In the genomic region with DNA sequence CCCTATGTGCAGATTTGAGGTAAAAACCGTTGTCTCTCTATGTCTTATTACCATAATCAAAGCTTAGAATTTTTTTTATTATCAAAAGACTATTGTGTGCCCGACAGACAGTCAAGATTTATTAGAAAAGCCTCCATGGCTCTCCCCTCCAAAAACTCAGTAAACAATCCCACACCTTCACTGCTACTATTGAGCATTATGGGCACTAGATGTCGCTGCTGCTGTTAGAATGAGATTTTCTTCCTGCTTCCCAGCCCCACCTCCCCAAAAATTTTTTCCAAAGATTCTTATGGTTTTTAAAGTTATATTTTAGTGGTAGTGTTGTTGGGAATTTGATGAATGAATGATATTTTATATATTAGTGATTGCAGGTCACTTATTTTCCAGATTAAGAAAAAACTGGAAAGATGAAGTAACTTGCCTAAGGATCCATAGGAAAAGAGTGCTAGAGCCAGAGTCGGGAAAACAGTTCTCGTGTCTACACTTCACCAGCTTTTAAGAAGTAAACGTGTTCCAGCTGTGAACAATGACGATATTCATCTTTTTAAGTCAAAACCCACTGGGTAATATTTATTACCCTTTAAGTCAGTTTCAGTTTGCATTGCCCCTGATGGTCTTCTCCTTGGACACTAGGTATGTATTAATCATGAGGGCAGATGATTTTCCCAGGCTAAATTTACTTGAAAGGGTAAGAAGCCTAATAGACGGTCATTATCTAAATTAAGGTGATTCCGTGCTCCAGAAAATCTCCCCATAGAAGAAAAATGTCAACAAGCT, we compare ENCODE assay signal across 9 cellular contexts. TPM values are rescaled to one million over a fixed set of nuclear protein-coding genes. Genes with fewer than 3 reads are reported as not detected.
A peak's percentile ranks its signal among the peaks of the same experiment; 100 is the strongest.
DNase-seq lines count a peak whose midpoint lies in the region; ATAC-seq lines count a peak whose summit lies in the region.
"Had no signal": no experiment of that assay in that cellular context is flagged by ENCODE, and none has a peak within 500 bp of the region (broad histone marks: within the 10 kb centered on the region; RNA-seq: fewer than 3 reads in every experiment).

No MANE protein-coding gene starts in this region.

- H3K4me2 ChIP-seq in skeletal muscle satellite cell (ENCODE audit: low read length), result peak overlapping the region; percentile 39

- H3K4me3 ChIP-seq in skeletal muscle satellite cell (ENCODE audit: low read length), result no peak overlapping the region

- ATAC-seq in GM21723 (IDR thresholded peaks at IDR 0.05; ENCODE audit: unreplicated experiment) (no peak), GM21576 (IDR thresholded peaks at IDR 0.05; ENCODE audit: unreplicated experiment) (no peak)

- peak; percentile 61 for DNase-seq in NCI-H1092 (lab: John Stamatoyannopoulos, UW)
- DNase-seq in NCI-H1092 treated with DMSO at 0.1 percent for 48 hours (lab: John Stamatoyannopoulos, UW), result no peak
- DNase-seq in HS-27A (ENCODE audit: low read depth), result peak; percentile 49
- peak; percentile 42 for DNase-seq in RPMI7951 (ENCODE audit: low read depth)
- peak; percentile 69 for DNase-seq in fibroblast of peridontal ligament (ENCODE audit: extremely low read depth)

- H3K9me3 ChIP-seq in skeletal muscle satellite cell (replicated peaks; ENCODE audit: low read length), result no peaks in the 10 kb centered on the region

- H3K36me3 ChIP-seq in skeletal muscle satellite cell (ENCODE audit: insufficient read depth, low read length), result no peaks in the 10 kb centered on the region

- H3K4me1 ChIP-seq in skeletal muscle satellite cell (ENCODE audit: control insufficient read depth, insufficient read depth, low read length), result peaks cover 6% of the 10 kb centered on the region

- H3K9ac ChIP-seq in skeletal muscle satellite cell (ENCODE audit: low read depth, low read length), result no peak overlapping the region

- H3K27me3 ChIP-seq in skeletal muscle satellite cell (ENCODE audit: control insufficient read depth, insufficient read depth, low read length), result peaks cover 50% of the 10 kb centered on the region

RNA-seq across cellular contexts. Expression of gene FOXG1, which starts 12.2 kb away (rescaled TPM):
- not detected in 2 replicates for total RNA-seq in RPMI7951 (2014; rRNA removed; shearing (Covaris generic))
- total RNA-seq in skeletal muscle satellite cell (2012; rRNA removed), result under 0.01 and 0.22 TPM in 2 replicates
- total RNA-seq: CD4-positive, CD25-positive, alpha-beta regulatory T cell had no signal
